7 cellular contexts compared by ENCODE assay signal in genomic region chr16:48948911-48949310, GRCh38.
"Had no signal": no experiment of that assay in that cellular context is flagged by ENCODE, and none has a peak within 500 bp of the region (broad histone marks: within the 10 kb centered on the region; RNA-seq: fewer than 3 reads in every experiment).

No MANE protein-coding gene starts in this region.

- H3K4me3 ChIP-seq: K562 had no signal

- H3K27ac Mint-ChIP-seq: IgD-negative memory B cell had no signal

- H3K27me3 Mint-ChIP-seq: IgD-negative memory B cell had no signal

- ATAC-seq: HepG2, K562 had no signal

- H3K9ac ChIP-seq: KMS-11 had no signal

- H3K4me3 Mint-ChIP-seq: IgD-negative memory B cell had no signal

- H3K4me2 ChIP-seq: KMS-11 had no signal

- H3K27ac ChIP-seq: HL-60, KMS-11 had no signal

- H3K4me1 Mint-ChIP-seq: IgD-negative memory B cell had no signal

- DNase-seq: KBM-7, KG1 had no signal
